Comparison of ENCODE assay signal across 9 cellular contexts in genomic region chr12:6363330-6364036, GRCh38. TPM values are rescaled to one million over a fixed set of nuclear protein-coding genes. Genes with fewer than 3 reads are reported as not detected.
DNase-seq lines count a peak whose midpoint lies in the region; ATAC-seq and TF ChIP-seq lines count a peak whose summit lies in the region.
"Had no signal": no experiment of that assay in that cellular context is flagged by ENCODE, and none has a peak within 500 bp of the region (broad histone marks: within the 10 kb centered on the region; RNA-seq: fewer than 3 reads in every experiment).

No MANE protein-coding gene starts in this region.

- CTCF ChIA-PET in Panc1 (lab: Charles Lee) = interaction anchor here (1.1 kb wide), 1 partner anchor 37 kb away, joined by 7 read pairs; no protein-coding TSS in a partner anchor

- POLR2A ChIA-PET in Panc1 (lab: Charles Lee) = interaction anchor here (0.5 to 0.8 kb wide), 2 partner anchors 14 to 37 kb away, joined by 3 to 4 read pairs; no protein-coding TSS in a partner anchor

- no peaks in the 10 kb centered on the region for H3K27me3 ChIP-seq in Panc1 (ENCODE audit: control insufficient read depth, insufficient read depth, low read length)
- H3K27me3 ChIP-seq in parathyroid adenoma (ENCODE audit: control insufficient read depth, insufficient read depth, low read length) = no peaks in the 10 kb centered on the region
- H3K27me3 ChIP-seq in upper lobe of right lung = no peaks in the 10 kb centered on the region

- peak overlapping the region; percentile 78 for H2AFZ ChIP-seq in parathyroid adenoma

- no peaks in the 10 kb centered on the region for H3K36me3 ChIP-seq in Panc1 (ENCODE audit: control insufficient read depth, insufficient read depth, low read length)
- H3K36me3 ChIP-seq in parathyroid adenoma (ENCODE audit: control insufficient read depth, insufficient read depth, low read length) = no peaks in the 10 kb centered on the region
- no peaks in the 10 kb centered on the region for H3K36me3 ChIP-seq in upper lobe of right lung

- H3K9me3 ChIP-seq in Panc1 (ENCODE audit: control insufficient read depth, insufficient read depth, low read depth, low read length) (no peaks in the 10 kb centered on the region), parathyroid adenoma (ENCODE audit: control insufficient read depth, low read length) (no peaks in the 10 kb centered on the region), upper lobe of right lung (no peaks in the 10 kb centered on the region)

- ATAC-seq in Panc1 (peak; percentile 92), upper lobe of right lung (peak; percentile 90), GM19351 (IDR thresholded peaks at IDR 0.05; ENCODE audit: unreplicated experiment) (no peak)

- no TSS peak for BruUV-seq in Panc1 (replicated peaks; lab: Mats Ljungman, UMichigan)

- no peaks in the 10 kb centered on the region for H3K79me2 ChIP-seq in parathyroid adenoma

- H3K4me3 ChIP-seq in GM12865 (ENCODE audit: low read depth, low read length) (peak overlapping the region; percentile 34), Panc1 (ENCODE audit: low read depth in 2 of 2, low read length in 2 of 2) (peak overlapping the region; percentile 50 to 67), foreskin fibroblast (ENCODE audit: low read depth in 1 of 2, low read length in 2 of 2) (peak overlapping the region; percentile 57 to 64), parathyroid adenoma (ENCODE audit: low read depth, low read length) (peak overlapping the region; percentile 61), upper lobe of right lung (peak overlapping the region; percentile 64)

- peak overlapping the region; percentile 77 for H3K4me2 ChIP-seq in parathyroid adenoma (ENCODE audit: low read length)

- intact Hi-C loops in Panc1 (cut with micrococcal nuclease; ENCODE audit: unreplicated experiment) (no loop called here), upper lobe of right lung (cut with DNase I) (no loop called here)

- in situ Hi-C loops in Panc1 (cut with HindIII; ENCODE audit: low pct_unique_long_range_greater_than_20kb, low sequenced_read_pairs) = no loop called here

- H3K4me1 ChIP-seq in Panc1 (ENCODE audit: control insufficient read depth, insufficient read depth, low read length) (peaks cover 16% of the 10 kb centered on the region), parathyroid adenoma (peaks cover 3% of the 10 kb centered on the region), upper lobe of right lung (peaks cover 61% of the 10 kb centered on the region)

- H3K9ac ChIP-seq in parathyroid adenoma = no peak overlapping the region

- DNase-seq in GM12865 (ENCODE audit: low read depth) = peak; percentile 27
- DNase-seq in Panc1 (ENCODE audit: low read depth, low spot score) = no peak
- peak; percentile 87 for DNase-seq in activated effector memory CD4-positive, alpha-beta T cell treated with anti-CD3 and anti-CD28 coated beads, Interleukin-2, amount 50 U/mL, for 16 hours
- peak; percentile 63 to 90 for DNase-seq in foreskin fibroblast
- DNase-seq in upper lobe of right lung = peak; percentile 89
- DNase-seq in NCI-H2196 (lab: John Stamatoyannopoulos, UW; ENCODE audit: unreplicated experiment) = no peak

- TF ChIP-seq CTCF in GM12865 (IDR thresholded peaks at IDR 0.05; ENCODE audit: insufficient read depth, low read depth, low read length, missing control alignments) (no peak), Panc1 (IDR thresholded peaks at IDR 0.05) (no peak), foreskin fibroblast (IDR thresholded peaks at IDR 0.05; ENCODE audit: low read depth, low read length) (no peak), parathyroid adenoma (IDR thresholded peaks at IDR 0.05) (peak; percentile 25), upper lobe of right lung (IDR thresholded peaks at IDR 0.05) (no peak)

- H3K27ac ChIP-seq in Panc1 (ENCODE audit: low read length) (peak overlapping the region; percentile 82), parathyroid adenoma (peak overlapping the region; percentile 81), upper lobe of right lung (peak overlapping the region; percentile 95)

RNA-seq across cellular contexts. Expression of gene SCNN1A, which starts 11.9 kb away (rescaled TPM):
- total RNA-seq in Panc1 (2021; ENCODE audit: unreplicated experiment) = 17.1 TPM
- 17.2 TPM for polyA plus RNA-seq in Panc1 (2012; ENCODE audit: insufficient read length)
- 199 TPM for total RNA-seq in upper lobe of right lung
- total RNA-seq: T-helper 1 cell treated with Interleukin-12 subunit alpha and Interleukin-12 subunit beta and Interleukin-4 antibody, amounts not matched to agents 30 ng/mL and 1 ng/mL, for 36 hours had no signal

RNA-seq across cellular contexts. Expression of gene LTBR, which starts 20.5 kb away (rescaled TPM):
- total RNA-seq in Panc1 (2021; ENCODE audit: unreplicated experiment) (3.1 TPM), upper lobe of right lung (156 TPM)
- 4.6 TPM for polyA plus RNA-seq in Panc1 (2012; ENCODE audit: insufficient read length)

RNA-seq across cellular contexts. Expression of gene TNFRSF1A, which starts 21.6 kb away (rescaled TPM):
- total RNA-seq in Panc1 (2021; ENCODE audit: unreplicated experiment) = 108 TPM
- polyA plus RNA-seq in Panc1 (2012; ENCODE audit: insufficient read length) = 115 TPM
- 185 TPM for total RNA-seq in upper lobe of right lung

RNA-seq across cellular contexts. Expression of gene PLEKHG6, which starts 53.0 kb away (rescaled TPM):
- total RNA-seq in Panc1 (2021; ENCODE audit: unreplicated experiment) (1.1 TPM), upper lobe of right lung (5.1 TPM)
- polyA plus RNA-seq in Panc1 (2012; ENCODE audit: insufficient read length) = 1.8 TPM
- total RNA-seq: T-helper 1 cell treated with Interleukin-12 subunit alpha and Interleukin-12 subunit beta and Interleukin-4 antibody, amounts not matched to agents 30 ng/mL and 1 ng/mL, for 36 hours had no signal

Comparison
In these comparisons a context has a peak if more than half of its experiments do, and no peak if none do; other contexts are left out.
1. DNase-seq: peak in GM12865 (single experiment), activated effector memory CD4-positive, alpha-beta T cell treated with anti-CD3 and anti-CD28 coated beads, Interleukin-2, amount 50 U/mL, for 16 hours (single experiment), foreskin fibroblast (2 of 2) and upper lobe of right lung (single experiment); none in Panc1 (single experiment) and NCI-H2196 (single experiment).
2. RNA of gene SCNN1A, which starts 11.9 kb away (total RNA-seq): 199 TPM in upper lobe of right lung (single experiment); 17.1 TPM in Panc1 (single experiment); every median in the first group is over 10 times any median in the second.
3. RNA of gene LTBR, which starts 20.5 kb away (total RNA-seq): 156 TPM in upper lobe of right lung (single experiment); 3.1 TPM in Panc1 (single experiment); every median in the first group is over 10 times any median in the second.
4. Peak in every context shown above with its lines, with median percentiles within 50 percentile points of each other: H3K4me3 ChIP-seq and H3K27ac ChIP-seq.